In the genomic region with DNA sequence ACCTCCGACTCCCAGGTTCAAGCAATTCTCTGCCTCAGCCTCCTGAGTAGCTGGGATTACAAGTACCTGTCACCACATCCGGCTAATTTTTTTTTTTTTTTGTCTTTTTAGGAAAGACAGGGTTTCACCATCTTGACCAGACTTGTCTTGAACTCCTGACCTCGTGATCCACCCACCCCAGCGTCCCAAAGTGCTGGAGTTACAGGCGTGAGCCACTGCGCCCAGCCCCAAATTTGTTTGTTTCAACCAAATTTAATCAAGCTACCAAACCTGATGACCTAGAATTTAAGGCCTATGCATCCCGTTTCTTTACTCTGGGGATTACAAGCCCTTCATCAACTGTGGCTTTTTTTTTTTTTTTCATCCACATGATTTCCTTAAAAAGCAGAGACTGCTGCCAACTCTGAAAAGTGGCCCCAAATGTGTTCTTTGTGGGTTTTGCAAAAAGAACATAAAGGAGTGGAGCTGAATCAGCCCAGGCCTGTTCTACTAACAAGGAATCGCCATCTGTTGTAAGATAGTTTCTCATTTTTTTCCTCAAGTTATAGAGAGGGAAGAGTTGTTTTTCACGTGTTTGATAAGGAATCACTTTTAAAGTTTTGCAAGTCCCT, we compare ENCODE assay signal across 15 cellular contexts. TPM values are rescaled to one million over a fixed set of nuclear protein-coding genes. Genes with fewer than 3 reads are reported as not detected.
DNase-seq lines count a peak whose midpoint lies in the region; ATAC-seq, FAIRE-seq and TF ChIP-seq lines count a peak whose summit lies in the region.
"Had no signal": no experiment of that assay in that cellular context is flagged by ENCODE, and none has a peak within 500 bp of the region (broad histone marks: within the 10 kb centered on the region; RNA-seq: fewer than 3 reads in every experiment).

No MANE protein-coding gene starts in this region.

- no peaks in the 10 kb centered on the region for H3K27me3 Mint-ChIP-seq in T-helper 2 cell treated with Interferon-gamma antibody and Interleukin-4, amounts not matched to agents 5 μg/mL and 100 μg/mL, for 36 hours (ENCODE audit: low read depth)
- no peaks in the 10 kb centered on the region for H3K27me3 Mint-ChIP-seq in naive thymus-derived CD4-positive, alpha-beta T cell
- H3K27me3 Mint-ChIP-seq: activated CD4-positive, alpha-beta T cell treated with anti-CD3 and anti-CD28 coated beads for 36 hours; activated T-helper 17 cell treated with anti-CD3 and anti-CD28 coated beads, Interleukin-2, amount 50 U/mL, for 72 hours had no signal

- CTCF ChIA-PET in naive thymus-derived CD4-positive, alpha-beta T cell (lab: Charles Lee): no interaction called here

- intact Hi-C loops in naive thymus-derived CD4-positive, alpha-beta T cell (cut with micrococcal nuclease): no loop called here

- DNase-seq in H4 (ENCODE audit: low spot score) (peak; percentile 52), bronchial epithelial cell (ENCODE audit: low read depth) (peak; percentile 59), smooth muscle cell (lab: John Stamatoyannopoulos, UW; ENCODE audit: unreplicated experiment) (no peak), cerebellar nuclear complex (lab: John Stamatoyannopoulos, UW) (no peak)
- DNase-seq in T-helper 2 cell treated with Interferon-gamma antibody and Interleukin-4, amounts not matched to agents 5 μg/mL and 100 μg/mL, for 36 hours (ENCODE audit: low spot score): no peak
- DNase-seq in naive thymus-derived CD4-positive, alpha-beta T cell: no peak
- DNase-seq: activated CD4-positive, alpha-beta T cell treated with anti-CD3 and anti-CD28 coated beads for 36 hours; CD8-positive, alpha-beta T cell; cortex of kidney; NCI-H1436 had no signal

- H3K9me3 ChIP-seq in iPS-20b (ENCODE audit: insufficient read depth, low read depth, low read length) (no peaks in the 10 kb centered on the region), smooth muscle cell (replicated peaks; ENCODE audit: low read depth) (no peaks in the 10 kb centered on the region)
- H3K9me3 ChIP-seq in naive thymus-derived CD4-positive, alpha-beta T cell (ENCODE audit: control insufficient read depth in 2 of 3, low read length in 3 of 3): no peaks in the 10 kb centered on the region

- no peaks in the 10 kb centered on the region for H3K36me3 ChIP-seq in bronchial epithelial cell (ENCODE audit: control insufficient read depth, insufficient read depth, low read length)
- peaks cover 4% of the 10 kb centered on the region; the same call in 1 of the 2 replicates for H3K36me3 ChIP-seq in iPS-20b (ENCODE audit: insufficient read depth, low read depth, low read length)
- H3K36me3 ChIP-seq in smooth muscle cell (ENCODE audit: low read depth): peaks cover 2% of the 10 kb centered on the region
- peaks cover 0 to 17% (median 0%) of the 10 kb centered on the region in 3 experiments for H3K36me3 ChIP-seq in naive thymus-derived CD4-positive, alpha-beta T cell (ENCODE audit: control insufficient read depth in 2 of 3, insufficient read depth in 3 of 3, low read length in 3 of 3)

- POLR2A ChIA-PET in naive thymus-derived CD4-positive, alpha-beta T cell (lab: Charles Lee): no interaction called here

- H3K4me1 ChIP-seq in iPS-20b (ENCODE audit: insufficient read depth, low read length) (peaks cover 8% of the 10 kb centered on the region; the same call in 1 of the 2 replicates), smooth muscle cell (ENCODE audit: low read depth) (no peaks in the 10 kb centered on the region)
- H3K4me1 ChIP-seq in naive thymus-derived CD4-positive, alpha-beta T cell (ENCODE audit: control insufficient read depth in 2 of 2, insufficient read depth in 2 of 2, low read length in 2 of 2): no peaks in the 10 kb centered on the region

- FAIRE-seq in bronchial epithelial cell (lab: Jason Lieb, UNC): no peak
- FAIRE-seq: H1 had no signal

- peaks cover 4% of the 10 kb centered on the region for H3K36me3 Mint-ChIP-seq in T-helper 2 cell treated with Interferon-gamma antibody and Interleukin-4, amounts not matched to agents 5 μg/mL and 100 μg/mL, for 36 hours (ENCODE audit: low read depth)
- H3K36me3 Mint-ChIP-seq in naive thymus-derived CD4-positive, alpha-beta T cell: peaks cover 4 to 76% (median 67%) of the 10 kb centered on the region in 5 donors

- no peak overlapping the region for H3K4me3 Mint-ChIP-seq in T-helper 2 cell treated with Interferon-gamma antibody and Interleukin-4, amounts not matched to agents 5 μg/mL and 100 μg/mL, for 36 hours
- no peak overlapping the region for H3K4me3 Mint-ChIP-seq in naive thymus-derived CD4-positive, alpha-beta T cell
- H3K4me3 Mint-ChIP-seq: activated CD4-positive, alpha-beta T cell treated with anti-CD3 and anti-CD28 coated beads for 36 hours; activated T-helper 17 cell treated with anti-CD3 and anti-CD28 coated beads, Interleukin-2, amount 50 U/mL, for 72 hours; CD8-positive, alpha-beta T cell had no signal

- TF ChIP-seq CTCF in bronchial epithelial cell (IDR thresholded peaks at IDR 0.05; ENCODE audit: insufficient read depth, low read length, severe bottlenecking) (no peak), smooth muscle cell (IDR thresholded peaks at IDR 0.05; ENCODE audit: borderline replicate concordance, insufficient read depth, poor library complexity, severe bottlenecking) (no peak)

- H3K27me3 ChIP-seq in bronchial epithelial cell (ENCODE audit: control insufficient read depth, insufficient read depth, low read length) (no peaks in the 10 kb centered on the region), iPS-20b (ENCODE audit: insufficient read depth, low read length) (no peaks in the 10 kb centered on the region), smooth muscle cell (ENCODE audit: low read depth) (no peaks in the 10 kb centered on the region)
- H3K27me3 ChIP-seq in naive thymus-derived CD4-positive, alpha-beta T cell (ENCODE audit: control insufficient read depth in 2 of 2, insufficient read depth in 2 of 2, low read length in 2 of 2): no peaks in the 10 kb centered on the region

- H3K4me3 ChIP-seq in bronchial epithelial cell (ENCODE audit: low read depth, low read length) (no peak overlapping the region), iPS-20b (ENCODE audit: low read length) (no peak overlapping the region), smooth muscle cell (peak overlapping the region; percentile 11)
- no peak overlapping the region for H3K4me3 ChIP-seq in naive thymus-derived CD4-positive, alpha-beta T cell (ENCODE audit: low read length)

- no peak overlapping the region for H3K27ac Mint-ChIP-seq in T-helper 2 cell treated with Interferon-gamma antibody and Interleukin-4, amounts not matched to agents 5 μg/mL and 100 μg/mL, for 36 hours
- H3K27ac Mint-ChIP-seq in naive thymus-derived CD4-positive, alpha-beta T cell: no peak overlapping the region
- H3K27ac Mint-ChIP-seq: activated CD4-positive, alpha-beta T cell treated with anti-CD3 and anti-CD28 coated beads for 36 hours; activated T-helper 17 cell treated with anti-CD3 and anti-CD28 coated beads, Interleukin-2, amount 50 U/mL, for 72 hours; CD8-positive, alpha-beta T cell had no signal

- H3K79me2 ChIP-seq in smooth muscle cell (ENCODE audit: low read depth): no peaks in the 10 kb centered on the region

- peak overlapping the region; percentile 78 for H3K4me2 ChIP-seq in smooth muscle cell

- no peak for ATAC-seq in HG02623 (IDR thresholded peaks at IDR 0.05; ENCODE audit: unreplicated experiment)
- no peak for ATAC-seq in naive thymus-derived CD4-positive, alpha-beta T cell
- ATAC-seq: activated CD4-positive, alpha-beta T cell treated with anti-CD3 and anti-CD28 coated beads for 36 hours; activated T-helper 17 cell treated with anti-CD3 and anti-CD28 coated beads, Interleukin-2, amount 50 U/mL, for 72 hours; CD8-positive, alpha-beta T cell; SK-N-SH treated with all-trans-retinoic acid at 6 μM for 48 hours had no signal

- H3K4me1 Mint-ChIP-seq in T-helper 2 cell treated with Interferon-gamma antibody and Interleukin-4, amounts not matched to agents 5 μg/mL and 100 μg/mL, for 36 hours (ENCODE audit: low read depth): no peaks in the 10 kb centered on the region
- peaks cover 0 to 10% (median 0%) of the 10 kb centered on the region in 7 donors for H3K4me1 Mint-ChIP-seq in naive thymus-derived CD4-positive, alpha-beta T cell
- H3K4me1 Mint-ChIP-seq: activated CD4-positive, alpha-beta T cell treated with anti-CD3 and anti-CD28 coated beads for 36 hours; activated T-helper 17 cell treated with anti-CD3 and anti-CD28 coated beads, Interleukin-2, amount 50 U/mL, for 72 hours had no signal

- H2AFZ ChIP-seq in smooth muscle cell (ENCODE audit: low read depth): peak overlapping the region; percentile 4

- no peaks in the 10 kb centered on the region for H4K20me1 ChIP-seq in smooth muscle cell (ENCODE audit: low read depth)

- no peaks in the 10 kb centered on the region for H3K9me3 Mint-ChIP-seq in T-helper 2 cell treated with Interferon-gamma antibody and Interleukin-4, amounts not matched to agents 5 μg/mL and 100 μg/mL, for 36 hours
- H3K9me3 Mint-ChIP-seq in naive thymus-derived CD4-positive, alpha-beta T cell: peaks cover 0 to 13% (median 0%) of the 10 kb centered on the region in 11 donors
- H3K9me3 Mint-ChIP-seq: CD8-positive, alpha-beta T cell had no signal

- no peaks in the 10 kb centered on the region for H3F3A ChIP-seq in smooth muscle cell (ENCODE audit: low read depth)

- H3K27ac ChIP-seq in iPS-20b (ENCODE audit: low read length): no peak overlapping the region
- peak overlapping the region; percentile 94 for H3K27ac ChIP-seq in smooth muscle cell (ENCODE audit: low read depth)
- no peak overlapping the region for H3K27ac ChIP-seq in naive thymus-derived CD4-positive, alpha-beta T cell (ENCODE audit: low read depth, low read length)

- WGBS in smooth muscle cell (ENCODE audit: low lambda C conversion rate): 66% methylated on average over 9 of the region's 9 CpGs

- peak overlapping the region; percentile 2; the same call in 1 of the 2 replicates for H3K9ac ChIP-seq in iPS-20b (ENCODE audit: low read depth, low read length)
- H3K9ac ChIP-seq in smooth muscle cell (ENCODE audit: low read depth): peak overlapping the region; percentile 89

RNA-seq across cellular contexts. Expression of a gene that starts 58.4 kb away (rescaled TPM):
- total RNA-seq in H4 (2014; rRNA removed; shearing (Covaris generic)): not detected in 2 replicates
- total RNA-seq in bronchial epithelial cell (not detected in 2 replicates), smooth muscle cell (3.5 and 7.4 TPM in 2 replicates)
- 2.1 and 2.7 TPM in 2 replicates for polyA plus RNA-seq in smooth muscle cell
- not detected for total RNA-seq in naive thymus-derived CD4-positive, alpha-beta T cell
- polyA plus RNA-seq in naive thymus-derived CD4-positive, alpha-beta T cell: not detected
- total RNA-seq: activated CD4-positive, alpha-beta T cell treated with anti-CD3 and anti-CD28 coated beads for 36 hours; activated T-helper 17 cell treated with anti-CD3 and anti-CD28 coated beads, Interleukin-2, amount 50 U/mL, for 72 hours had no signal

Comparison
In these comparisons a context has a peak if more than half of its experiments do, and no peak if none do; other contexts are left out.
1. DNase-seq: peak in H4 (single experiment) and bronchial epithelial cell (single experiment); none in smooth muscle cell (single experiment), T-helper 2 cell treated with Interferon-gamma antibody and Interleukin-4, amounts not matched to agents 5 μg/mL and 100 μg/mL, for 36 hours (single experiment), cerebellar nuclear complex (0 of 2) and naive thymus-derived CD4-positive, alpha-beta T cell (0 of 9).